Comparison of ENCODE assay signal across 7 cellular contexts in genomic region chr15:70762469-70763119, GRCh38. TPM values are rescaled to one million over a fixed set of nuclear protein-coding genes. Genes with fewer than 3 reads are reported as not detected.
DNase-seq lines count a peak whose midpoint lies in the region; ATAC-seq and TF ChIP-seq lines count a peak whose summit lies in the region.

No MANE protein-coding gene starts in this region.

- H3K27me3 Mint-ChIP-seq in activated CD4-positive, alpha-beta memory T cell treated with anti-CD3 and anti-CD28 coated beads for 36 hours: peaks cover 37% of the 10 kb centered on the region
- peaks cover 28 to 49% of the 10 kb centered on the region in 2 donors for H3K27me3 Mint-ChIP-seq in natural killer cell (ENCODE audit: low read depth in 2 of 2)

- no peak for TF ChIP-seq EP300 in esophagus muscularis mucosa (IDR thresholded peaks at IDR 0.05)

- H3K4me1 Mint-ChIP-seq in activated CD4-positive, alpha-beta memory T cell treated with anti-CD3 and anti-CD28 coated beads for 36 hours (ENCODE audit: low read depth): peaks cover 9% of the 10 kb centered on the region
- peaks cover 16 to 21% of the 10 kb centered on the region in 2 donors for H3K4me1 Mint-ChIP-seq in natural killer cell

- intact Hi-C loops in activated CD4-positive, alpha-beta memory T cell treated with anti-CD3 and anti-CD28 coated beads for 36 hours (cut with micrococcal nuclease): no loop called here
- intact Hi-C loops in esophagus muscularis mucosa (cut with DNase I): loop anchor here (5.0 to 10.0 kb wide), 2 partner anchors 50 to 78 kb away; no protein-coding TSS in a partner anchor
- intact Hi-C loops in natural killer cell (cut with micrococcal nuclease): loop anchor here (10.0 kb wide), 1 partner anchor 668 kb away; the partner anchor contains the start of gene TLE3

- ATAC-seq in GM18498 (IDR thresholded peaks at IDR 0.05; ENCODE audit: unreplicated experiment) (peak; percentile 15), HG03354 (IDR thresholded peaks at IDR 0.05; ENCODE audit: poor library complexity, severe bottlenecking, unreplicated experiment) (peak; percentile 20), natural killer cell (peak in 2 of 3 donors; percentile 2 to 28)

- H3K4me3 ChIP-seq in esophagus muscularis mucosa: peak overlapping the region; percentile 75 to 97 (median 91)

- peaks cover 22 to 38% (median 28%) of the 10 kb centered on the region in 4 donors for H3K4me1 ChIP-seq in esophagus muscularis mucosa

- no peaks in the 10 kb centered on the region for H3K9me3 Mint-ChIP-seq in activated CD4-positive, alpha-beta memory T cell treated with anti-CD3 and anti-CD28 coated beads for 36 hours
- H3K9me3 Mint-ChIP-seq in natural killer cell: no peaks in the 10 kb centered on the region

- TF ChIP-seq CTCF in esophagus muscularis mucosa (IDR thresholded peaks at IDR 0.05) (no peak), natural killer cell (IDR thresholded peaks at IDR 0.05) (no peak)

- no peaks in the 10 kb centered on the region for H3K36me3 Mint-ChIP-seq in activated CD4-positive, alpha-beta memory T cell treated with anti-CD3 and anti-CD28 coated beads for 36 hours
- H3K36me3 Mint-ChIP-seq in natural killer cell: no peaks in the 10 kb centered on the region

- TF ChIP-seq POLR2A in esophagus muscularis mucosa (IDR thresholded peaks at IDR 0.05; ENCODE audit: low read depth): no peak

- H3K27me3 ChIP-seq in esophagus muscularis mucosa: no peaks in the 10 kb centered on the region

- POLR2A ChIA-PET in activated CD4-positive, alpha-beta memory T cell treated with anti-CD3 and anti-CD28 coated beads for 36 hours (lab: Charles Lee): no interaction called here

- DNase-seq in activated CD4-positive, alpha-beta memory T cell treated with anti-CD3 and anti-CD28 coated beads for 36 hours: peak; percentile 13
- DNase-seq in esophagus muscularis mucosa (ENCODE audit: extremely low spot score) (no peak), natural killer cell (no peak), NCI-H1436 treated with DMSO at 0.1 percent for 48 hours (lab: John Stamatoyannopoulos, UW) (no peak), NCI-H2196 treated with DMSO at 0.1 percent for 48 hours (lab: John Stamatoyannopoulos, UW; ENCODE audit: unreplicated experiment) (no peak)

- H3K36me3 ChIP-seq in esophagus muscularis mucosa: no peaks in the 10 kb centered on the region

- CTCF ChIA-PET in activated CD4-positive, alpha-beta memory T cell treated with anti-CD3 and anti-CD28 coated beads for 36 hours (lab: Charles Lee): no interaction called here

- H3K27ac ChIP-seq in esophagus muscularis mucosa (replicated peaks in 1 of 4): peak overlapping the region; percentile 90 to 97 (median 96)

- H3K4me3 Mint-ChIP-seq in activated CD4-positive, alpha-beta memory T cell treated with anti-CD3 and anti-CD28 coated beads for 36 hours: peak overlapping the region; percentile 72
- H3K4me3 Mint-ChIP-seq in natural killer cell: peak overlapping the region; percentile 92

- H3K27ac Mint-ChIP-seq in activated CD4-positive, alpha-beta memory T cell treated with anti-CD3 and anti-CD28 coated beads for 36 hours: no peak overlapping the region
- peak overlapping the region in 1 of 2 donors; percentile 73 for H3K27ac Mint-ChIP-seq in natural killer cell

- H3K9me3 ChIP-seq in esophagus muscularis mucosa: no peaks in the 10 kb centered on the region

- under 1% methylated on average over 42 of the region's 45 CpGs for WGBS in esophagus muscularis mucosa

RNA-seq across cellular contexts. Expression of gene UACA, which starts 0.8 kb away (rescaled TPM):
- total RNA-seq in activated CD4-positive, alpha-beta memory T cell treated with anti-CD3 and anti-CD28 coated beads for 36 hours: 1 to 10 TPM; 3.8 to 4.1 TPM
- total RNA-seq in esophagus muscularis mucosa: 10 to 100 TPM; 23.9 to 40.7 (median 28.9) TPM
- 1 to 10 TPM; 1.1 to 3.1 (median 2.1) TPM for total RNA-seq in natural killer cell

Comparison
In these comparisons a context has a peak if more than half of its experiments do, and no peak if none do; other contexts are left out.
1. RNA of gene UACA, which starts 0.8 kb away (total RNA-seq): 23.9 to 40.7 TPM in esophagus muscularis mucosa; 3.8 to 4.1 TPM in activated CD4-positive, alpha-beta memory T cell treated with anti-CD3 and anti-CD28 coated beads for 36 hours and 1.1 to 3.1 TPM in natural killer cell; every median in the first group is over 4 times any median in the second.
2. Peak in every context shown above with its lines, with median percentiles within 50 percentile points of each other: ATAC-seq.